ENCODE assay signal across 9 cellular contexts in the genomic region with DNA sequence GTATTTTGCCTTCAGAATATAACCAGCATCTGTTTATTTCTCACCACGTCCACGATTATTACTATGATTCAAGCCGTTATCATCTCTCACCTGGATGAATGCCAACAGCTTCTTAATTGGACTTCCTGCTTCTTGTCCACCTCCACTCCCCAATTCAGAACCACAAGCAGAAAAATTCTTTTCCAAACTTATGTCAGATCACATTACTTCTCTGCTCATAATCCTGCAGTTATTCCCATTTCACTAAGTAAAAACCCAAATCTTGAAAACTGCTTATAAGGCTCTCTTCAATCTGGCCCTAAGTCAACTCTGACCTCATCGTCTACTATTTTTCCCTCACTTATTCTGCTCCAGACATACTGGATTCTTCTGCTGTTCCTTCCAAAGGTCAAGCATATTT. TPM values are rescaled to one million over a fixed set of nuclear protein-coding genes. Genes with fewer than 3 reads are reported as not detected.
DNase-seq lines count a peak whose midpoint lies in the region; ATAC-seq, FAIRE-seq and TF ChIP-seq lines count a peak whose summit lies in the region.
"Had no signal": no experiment of that assay in that cellular context is flagged by ENCODE, and none has a peak within 500 bp of the region (broad histone marks: within the 10 kb centered on the region; RNA-seq: fewer than 3 reads in every experiment).

No MANE protein-coding gene starts in this region.

- DNase-seq in DND-41 (no peak), NCI-H2227 (lab: John Stamatoyannopoulos, UW; ENCODE audit: unreplicated experiment) (peak; percentile 39), endothelial cell of umbilical vein (ENCODE audit: low read depth, low spot score) (peak; percentile 67), ovary (no peak), hepatic stellate cell (ENCODE audit: low spot score) (no peak)

- TF ChIP-seq POLR2A in endothelial cell of umbilical vein (IDR thresholded peaks at IDR 0.05; ENCODE audit: low read depth, low read length) (no peak), ovary (IDR thresholded peaks at IDR 0.05) (no peak)

- TF ChIP-seq CTCF in DND-41 (IDR thresholded peaks at IDR 0.05; ENCODE audit: borderline replicate concordance, extremely low read depth, low read length, poor library complexity, severe bottlenecking) (no peak), endothelial cell of umbilical vein (IDR thresholded peaks at IDR 0.05; ENCODE audit: extremely low read depth in 1 of 2, insufficient read depth in 1 of 2, low read depth in 1 of 2, low read length in 2 of 2) (no peak), ovary (IDR thresholded peaks at IDR 0.05) (no peak)

- CTCF ChIA-PET in endothelial cell of umbilical vein (lab: Charles Lee) = interaction anchor here (0.9 to 6.4 kb wide), 21 partner anchors 8 to 517 kb away, joined by 3 to 109 read pairs (median 5); a partner anchor contains a TSS

- H3K79me2 ChIP-seq in DND-41 (ENCODE audit: insufficient read depth, low read length) (peaks cover 64% of the 10 kb centered on the region), endothelial cell of umbilical vein (ENCODE audit: control insufficient read depth, insufficient read depth, low read length) (peaks cover 38% of the 10 kb centered on the region)

- no peak for TF ChIP-seq EP300 in ovary (IDR thresholded peaks at IDR 0.05)

- peak overlapping the region; percentile 78; the same call in 1 of the 2 replicates for H3K9ac ChIP-seq in DND-41 (ENCODE audit: low read depth, low read length)
- H3K9ac ChIP-seq in endothelial cell of umbilical vein (replicated peaks; ENCODE audit: extremely low read depth, insufficient read depth, low read length) = peak overlapping the region; percentile 95

- H3K36me3 ChIP-seq in DND-41 (ENCODE audit: insufficient read depth, low read length) (no peaks in the 10 kb centered on the region), endothelial cell of umbilical vein (ENCODE audit: control insufficient read depth in 2 of 2, extremely low read depth in 1 of 2, insufficient read depth in 2 of 2, low read length in 2 of 2) (no peaks in the 10 kb centered on the region), ovary (no peaks in the 10 kb centered on the region)

- no TSS peak for BruUV-seq in endothelial cell of umbilical vein (replicated peaks; lab: Mats Ljungman, UMichigan)

- no peaks in the 10 kb centered on the region for H3K9me1 ChIP-seq in endothelial cell of umbilical vein (replicated peaks; ENCODE audit: control insufficient read depth, extremely low read depth, insufficient read depth, low read length)

- WGBS in ovary, 3 donors = 3 to 4% (median 3%) methylated on average over 4 of the region's 4 CpGs

- no peak for ATAC-seq in DND-41 (ENCODE audit: insufficient read depth, low read depth)
- no peak for ATAC-seq in GM18909 (IDR thresholded peaks at IDR 0.05; ENCODE audit: poor library complexity, unreplicated experiment)
- ATAC-seq in activated CD4-positive, CD25-positive, alpha-beta regulatory T cell treated with anti-CD3 and anti-CD28 coated beads, Interleukin-2, amount 50 U/mL, for 24 hours = no peak
- ATAC-seq in HG02610 (IDR thresholded peaks at IDR 0.05; ENCODE audit: unreplicated experiment) = no peak

- peak; percentile 24 for FAIRE-seq in endothelial cell of umbilical vein (lab: Jason Lieb, UNC)
- FAIRE-seq: GM18507 had no signal

- H3K4me1 ChIP-seq in DND-41 (ENCODE audit: insufficient read depth, low read length) (peaks cover 39% of the 10 kb centered on the region), endothelial cell of umbilical vein (ENCODE audit: control insufficient read depth, extremely low read depth, insufficient read depth, low read length) (peaks cover 20% of the 10 kb centered on the region), ovary (ENCODE audit: insufficient read depth) (no peaks in the 10 kb centered on the region)

- dilution Hi-C loops in endothelial cell of umbilical vein (cut with MboI; ENCODE audit: extremely low pct_ligation_motif_present, low sequenced_read_pairs) = no loop called here

- H2AFZ ChIP-seq in DND-41 (ENCODE audit: low read depth, low read length) (no peak overlapping the region), endothelial cell of umbilical vein (ENCODE audit: low read depth, low read length) (no peak overlapping the region)

- H3K27me3 ChIP-seq in DND-41 (ENCODE audit: insufficient read depth, low read length, poor library complexity) (no peaks in the 10 kb centered on the region), endothelial cell of umbilical vein (ENCODE audit: control insufficient read depth in 2 of 2, insufficient read depth in 2 of 2, low read length in 2 of 2) (no peaks in the 10 kb centered on the region), ovary (no peaks in the 10 kb centered on the region)

- H3K4me3 ChIP-seq in DND-41 (ENCODE audit: low read depth in 1 of 2, low read length in 2 of 2) (peak overlapping the region in 1 of 2 experiments; percentile 73; a peak in 2 of 4 replicates), endothelial cell of umbilical vein (replicated peaks in 1 of 3; ENCODE audit: insufficient read depth in 1 of 3, low read depth in 1 of 3, low read length in 3 of 3) (peak overlapping the region in 1 of 3 experiments; percentile 71), ovary (peak overlapping the region; percentile 76)

- no peak overlapping the region; the same call in 1 of the 2 replicates for H3K27ac ChIP-seq in DND-41 (ENCODE audit: low read length)
- peak overlapping the region; percentile 94 for H3K27ac ChIP-seq in endothelial cell of umbilical vein (ENCODE audit: insufficient read depth, low read depth, low read length)
- no peak overlapping the region for H3K27ac ChIP-seq in ovary

- POLR2A ChIA-PET in endothelial cell of umbilical vein (lab: Charles Lee) = interaction anchor here (1.4 kb wide), 1 partner anchor 35 kb away, joined by 3 read pairs; no protein-coding TSS in a partner anchor

- intact Hi-C loops in endothelial cell of umbilical vein (cut with micrococcal nuclease) = loop anchor here (5.0 to 10.0 kb wide), 6 partner anchors 656 to 1736 kb away; a partner anchor contains a TSS
- intact Hi-C loops in ovary (cut with DNase I) = loop anchor here in 3 of 4 donors (5.0 to 10.0 kb wide), 3 partner anchors 104 to 137 kb away; a partner anchor contains a TSS

- peaks cover 21% of the 10 kb centered on the region for H4K20me1 ChIP-seq in DND-41 (ENCODE audit: insufficient read depth, low read length)
- no peaks in the 10 kb centered on the region for H4K20me1 ChIP-seq in endothelial cell of umbilical vein (replicated peaks; ENCODE audit: control insufficient read depth, extremely low read depth, insufficient read depth, low read length)

- H3K4me2 ChIP-seq in DND-41 (ENCODE audit: insufficient read depth, low read length) = peak overlapping the region; percentile 82
- peak overlapping the region; percentile 77 for H3K4me2 ChIP-seq in endothelial cell of umbilical vein (ENCODE audit: insufficient read depth, low read length)

- no peaks in the 10 kb centered on the region for H3K9me3 ChIP-seq in DND-41 (ENCODE audit: insufficient read depth, low read length, severe bottlenecking)
- H3K9me3 ChIP-seq in endothelial cell of umbilical vein (replicated peaks; ENCODE audit: control insufficient read depth, insufficient read depth, low read length) = no peaks in the 10 kb centered on the region
- H3K9me3 ChIP-seq in ovary = no peaks in the 10 kb centered on the region

TF ChIP-seq in endothelial cell of umbilical vein, 7 proteins besides CTCF, POLR2A, EP300 and RAD21:
- TF ChIP-seq EZH2 (IDR thresholded peaks at IDR 0.05; ENCODE audit: borderline replicate concordance, low read depth, low read length, severe bottlenecking) (no peak), JUN (IDR thresholded peaks at IDR 0.05; ENCODE audit: borderline replicate concordance, insufficient read depth, insufficient read length, low read depth) (peak; percentile 13)

RNA-seq across cellular contexts. Expression of a gene that starts 2.0 kb away (rescaled TPM):
- total RNA-seq in endothelial cell of umbilical vein (21.0 and 24.1 TPM in 2 replicates), ovary (10 to 100 TPM; 11.9 to 49.1 (median 15.0) TPM)
- polyA plus RNA-seq in endothelial cell of umbilical vein (11.4 and 14.3 TPM in 2 replicates), ovary (10 to 100 TPM in 1 of 2 donors, 1 to 10 TPM in 1; 8.3 to 11.5 TPM)
- 8.4 and 9.3 TPM in 2 replicates for polyA plus RNA-seq in endothelial cell of umbilical vein (2011; cell fraction: cytosol; rRNA removed)
- polyA plus RNA-seq in endothelial cell of umbilical vein (2011; cell fraction: nucleus; rRNA removed) = 22.4 and 35.6 TPM in 2 replicates
- polyA plus RNA-seq in endothelial cell of umbilical vein (2012) = 16.1 and 18.5 TPM in 2 replicates
- 8.1 and 11.1 TPM in 2 replicates for polyA minus RNA-seq in endothelial cell of umbilical vein
- polyA minus RNA-seq in endothelial cell of umbilical vein (2011; cell fraction: cytosol; rRNA and poly(A)+ RNA removed) = 12.0 TPM
- polyA minus RNA-seq in endothelial cell of umbilical vein (2011; cell fraction: nucleus; rRNA and poly(A)+ RNA removed) = 32.2 and 47.3 TPM in 2 replicates

Comparison
In these comparisons a context has a peak if more than half of its experiments do, and no peak if none do; other contexts are left out.
1. DNase-seq: peak in NCI-H2227 (single experiment) and endothelial cell of umbilical vein (single experiment); none in DND-41 (single experiment), ovary (0 of 5) and hepatic stellate cell (single experiment).